In the genomic region with DNA sequence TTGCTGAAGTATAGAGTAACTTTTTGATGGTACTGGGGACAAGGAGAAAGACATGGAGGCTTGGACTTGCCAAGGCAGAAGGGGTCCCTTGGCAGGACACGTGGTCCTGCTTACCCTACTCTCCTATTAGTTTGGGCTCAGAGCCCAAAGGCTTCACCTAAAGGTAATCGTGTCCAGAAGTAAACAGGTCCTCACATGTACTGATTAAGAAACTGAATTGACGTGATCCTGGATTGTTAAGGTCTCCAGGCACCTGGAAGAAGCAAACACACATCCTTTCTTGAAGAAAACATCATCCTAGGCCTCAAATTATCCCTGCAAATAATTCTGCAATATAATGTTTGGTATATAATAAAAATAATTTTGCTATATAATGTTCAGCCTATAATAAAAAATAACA, we compare ENCODE assay signal across 17 cellular contexts. TPM values are rescaled to one million over a fixed set of nuclear protein-coding genes. Genes with fewer than 3 reads are reported as not detected.
DNase-seq lines count a peak whose midpoint lies in the region; ATAC-seq, FAIRE-seq and TF ChIP-seq lines count a peak whose summit lies in the region.
"Had no signal": no experiment of that assay in that cellular context is flagged by ENCODE, and none has a peak within 500 bp of the region (broad histone marks: within the 10 kb centered on the region; RNA-seq: fewer than 3 reads in every experiment).

No MANE protein-coding gene starts in this region.

- H3K79me2 ChIP-seq in keratinocyte (ENCODE audit: control insufficient read depth, insufficient read depth, low read length), result no peaks in the 10 kb centered on the region

- H3K4me3 ChIP-seq in bronchial epithelial cell (ENCODE audit: low read depth, low read length) (no peak overlapping the region), keratinocyte (ENCODE audit: control insufficient read depth in 2 of 3, extremely low read depth in 1 of 3, insufficient read depth in 2 of 3, low read depth in 1 of 3, low read length in 3 of 3) (no peak overlapping the region), HAP-1 (no peak overlapping the region)
- H3K4me3 ChIP-seq: BLaER1 treated with 17β-estradiol and CSF1 and Interleukin-3, amounts not matched to agents 10 nM and 100 nM; GM23338 had no signal

- no peak overlapping the region for H2AFZ ChIP-seq in keratinocyte (ENCODE audit: control insufficient read depth, low read length)
- H2AFZ ChIP-seq: GM23338 had no signal

- H3K9me3 ChIP-seq in keratinocyte (ENCODE audit: control insufficient read depth, low read depth, low read length), result no peaks in the 10 kb centered on the region
- no peaks in the 10 kb centered on the region for H3K9me3 ChIP-seq in HAP-1
- H3K9me3 ChIP-seq: BLaER1 treated with 17β-estradiol and CSF1 and Interleukin-3, amounts not matched to agents 10 nM and 100 nM had no signal

- POLR2A ChIA-PET in RWPE1 (lab: Yijun Ruan, JAX; ENCODE audit: low non-redundant PET), result no interaction called here

- peak; percentile 41 for FAIRE-seq in G401.6 (lab: Jason Lieb, UNC)
- no peak for FAIRE-seq in bronchial epithelial cell (lab: Jason Lieb, UNC)
- peak; percentile 39 for FAIRE-seq in keratinocyte (lab: Jason Lieb, UNC)
- FAIRE-seq: GM12891, GM19239, H54 had no signal

- intact Hi-C loops in Right ventricle myocardium superior (cut with DNase I), result no loop called here

- CTCF ChIA-PET in RWPE1 (lab: Yijun Ruan, JAX), result no interaction called here

- H3K9ac ChIP-seq in keratinocyte (ENCODE audit: control insufficient read depth, extremely low read depth, insufficient read depth, low read length), result no peak overlapping the region
- H3K9ac ChIP-seq: BLaER1 treated with 17β-estradiol and CSF1 and Interleukin-3, amounts not matched to agents 10 nM and 100 nM had no signal

- H3K9me1 ChIP-seq in keratinocyte (ENCODE audit: control insufficient read depth, extremely low read depth, insufficient read depth, low read length), result no peaks in the 10 kb centered on the region

- DNase-seq in RWPE1 (ENCODE audit: low spot score), result peak; percentile 13
- peak; percentile 81 for DNase-seq in bronchial epithelial cell (ENCODE audit: low read depth)
- no peak for DNase-seq in keratinocyte (ENCODE audit: low read depth, low spot score)
- no peak for DNase-seq in ACHN
- DNase-seq in HAP-1 (ENCODE audit: low spot score in 2 of 2), result no peak
- no peak for DNase-seq in Right ventricle myocardium superior
- DNase-seq: 8988T; Calu3; CD8-positive, alpha-beta T cell; DMS79 treated with DMSO at 0.1 percent for 48 hours had no signal

- in situ Hi-C loops in ACHN (cut with HindIII; ENCODE audit: low pct_ligation_motif_present, low pct_unique_long_range_greater_than_20kb, low sequenced_read_pairs), result no loop called here
- in situ Hi-C loops in HAP-1 (cut with MboI; ENCODE audit: low sequenced_read_pairs), result no loop called here

- H3K36me3 ChIP-seq in bronchial epithelial cell (ENCODE audit: control insufficient read depth, insufficient read depth, low read length), result peaks cover 2% of the 10 kb centered on the region
- H3K36me3 ChIP-seq in keratinocyte (ENCODE audit: control insufficient read depth in 2 of 2, extremely low read depth in 1 of 2, insufficient read depth in 2 of 2, low read length in 2 of 2), result peaks cover 0 to 3% of the 10 kb centered on the region in 2 experiments
- H3K36me3 ChIP-seq in HAP-1 (replicated peaks), result peaks cover 3% of the 10 kb centered on the region

- peak overlapping the region; percentile 42 for H3K4me2 ChIP-seq in keratinocyte (ENCODE audit: control insufficient read depth, extremely low read depth, insufficient read depth, low read depth, low read length)
- H3K4me2 ChIP-seq: BLaER1 treated with 17β-estradiol and CSF1 and Interleukin-3, amounts not matched to agents 10 nM and 100 nM; GM23338 had no signal

- no peak overlapping the region for H3K27ac ChIP-seq in RWPE1
- no peak overlapping the region for H3K27ac ChIP-seq in keratinocyte (ENCODE audit: control insufficient read depth, insufficient read depth, low read length)
- H3K27ac ChIP-seq: BLaER1 treated with 17β-estradiol and CSF1 and Interleukin-3, amounts not matched to agents 10 nM and 100 nM had no signal

- no peak for TF ChIP-seq CTCF in RWPE1 (conservative IDR thresholded peaks at IDR 0.05; ENCODE audit: low read depth)
- no peak for TF ChIP-seq CTCF in bronchial epithelial cell (IDR thresholded peaks at IDR 0.05; ENCODE audit: insufficient read depth, low read length, severe bottlenecking)
- TF ChIP-seq CTCF in keratinocyte (optimal IDR thresholded peaks at IDR 0.05 in 1 of 3, IDR thresholded peaks at IDR 0.05 in 1 of 3, conservative IDR thresholded peaks at IDR 0.05 in 1 of 3; ENCODE audit: extremely low read depth in 1 of 3, insufficient read depth in 2 of 3, low read length in 3 of 3), result no peak

- H3K4me1 ChIP-seq in keratinocyte (ENCODE audit: control insufficient read depth, extremely low read depth, insufficient read depth, low read length) (peaks cover 23% of the 10 kb centered on the region), HAP-1 (peaks cover 3% of the 10 kb centered on the region)
- H3K4me1 ChIP-seq: BLaER1 treated with 17β-estradiol and CSF1 and Interleukin-3, amounts not matched to agents 10 nM and 100 nM had no signal

- H3K27me3 ChIP-seq in bronchial epithelial cell (ENCODE audit: control insufficient read depth, insufficient read depth, low read length) (no peaks in the 10 kb centered on the region), keratinocyte (ENCODE audit: control insufficient read depth, extremely low read depth, insufficient read depth, low read length) (no peaks in the 10 kb centered on the region), HAP-1 (ENCODE audit: low read depth) (no peaks in the 10 kb centered on the region)
- H3K27me3 ChIP-seq: BLaER1 treated with 17β-estradiol and CSF1 and Interleukin-3, amounts not matched to agents 10 nM and 100 nM had no signal

- dilution Hi-C loops in keratinocyte (cut with MboI; ENCODE audit: extremely low pct_ligation_motif_present, low sequenced_read_pairs), result no loop called here

- H4K20me1 ChIP-seq in keratinocyte (ENCODE audit: control insufficient read depth, extremely low read depth, insufficient read depth, low read length), result no peaks in the 10 kb centered on the region
- H4K20me1 ChIP-seq: BLaER1 treated with 17β-estradiol and CSF1 and Interleukin-3, amounts not matched to agents 10 nM and 100 nM had no signal

- no peak for ATAC-seq in Right ventricle myocardium superior (ENCODE audit: poor library complexity)
- ATAC-seq: CD8-positive, alpha-beta T cell; GM23338; HCT116 had no signal

RNA-seq across cellular contexts. Expression of a gene that starts 50.0 kb away (rescaled TPM):
- total RNA-seq in bronchial epithelial cell (8.4 and 11.6 TPM in 2 replicates), Right ventricle myocardium superior (4.5 TPM)
- 19.5 to 31.5 TPM (median 28.2 TPM) in 3 replicates for polyA plus RNA-seq in keratinocyte
- polyA plus RNA-seq in keratinocyte (2011; ENCODE audit: low read depth), result 23.4 TPM
- 21.8 and 29.0 TPM in 2 replicates for polyA plus RNA-seq in keratinocyte (2011; cell fraction: cytosol; rRNA removed)
- polyA plus RNA-seq in keratinocyte (2011; cell fraction: nucleus; rRNA removed), result 26.7 and 27.7 TPM in 2 replicates
- 20.2 and 24.2 TPM in 2 replicates for polyA plus RNA-seq in keratinocyte (2012; ENCODE audit: low replicate concordance)
- polyA minus RNA-seq in keratinocyte, result 31.0 to 47.4 TPM (median 32.8 TPM) in 3 replicates
- 27.8 TPM for polyA minus RNA-seq in keratinocyte (2011; cell fraction: cytosol; rRNA and poly(A)+ RNA removed)
- polyA minus RNA-seq in keratinocyte (2011; cell fraction: nucleus; rRNA and poly(A)+ RNA removed), result 16.8 and 48.4 TPM in 2 replicates

Comparison
In these comparisons a context has a peak if more than half of its experiments do, and no peak if none do; other contexts are left out.
1. DNase-seq: peak in RWPE1 (single experiment) and bronchial epithelial cell (single experiment); none in keratinocyte (single experiment), ACHN (single experiment), HAP-1 (0 of 2) and Right ventricle myocardium superior (single experiment).